1 cellular context compared by ENCODE assay signal in genomic region chr19:48244289-48244688, GRCh38.
TF ChIP-seq lines count a peak whose summit lies in the region.

No MANE protein-coding gene starts in this region.

TF ChIP-seq in H1, 55 proteins besides CTCF, POLR2A, EP300 and RAD21:
- TF ChIP-seq SIRT6 (IDR thresholded peaks at IDR 0.05; ENCODE audit: low read length) (no peak), HDAC6 (IDR thresholded peaks at IDR 0.05; ENCODE audit: low read depth, low read length) (no peak), SIX5 (IDR thresholded peaks at IDR 0.05; ENCODE audit: low read depth, low read length) (no peak), KDM4A (IDR thresholded peaks at IDR 0.05; ENCODE audit: low read depth, low read length, severe bottlenecking) (no peak), CREB1 (IDR thresholded peaks at IDR 0.05) (no peak), CBX5 (IDR thresholded peaks at IDR 0.05; ENCODE audit: low read depth, low read length) (no peak), BRCA1 (IDR thresholded peaks at IDR 0.05; ENCODE audit: low read depth, low read length) (no peak), RXRA (IDR thresholded peaks at IDR 0.05; ENCODE audit: insufficient read depth, low read depth, low read length) (no peak), TAF7 (optimal IDR thresholded peaks at IDR 0.05; ENCODE audit: borderline replicate concordance, low read depth, low read length) (no peak), KDM5A (IDR thresholded peaks at IDR 0.05; ENCODE audit: low read length) (no peak), POU5F1 (IDR thresholded peaks at IDR 0.05; ENCODE audit: low read depth, low read length) (no peak)
- TF ChIP-seq, protein P1, sequence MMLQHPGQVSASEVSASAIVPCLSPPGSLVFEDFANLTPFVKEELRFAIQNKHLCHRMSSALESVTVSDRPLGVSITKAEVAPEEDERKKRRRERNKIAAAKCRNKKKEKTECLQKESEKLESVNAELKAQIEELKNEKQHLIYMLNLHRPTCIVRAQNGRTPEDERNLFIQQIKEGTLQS (IDR thresholded peaks at IDR 0.05; ENCODE audit: insufficient read depth, low read depth, low read length) = no peak
- TF ChIP-seq, protein P2, sequence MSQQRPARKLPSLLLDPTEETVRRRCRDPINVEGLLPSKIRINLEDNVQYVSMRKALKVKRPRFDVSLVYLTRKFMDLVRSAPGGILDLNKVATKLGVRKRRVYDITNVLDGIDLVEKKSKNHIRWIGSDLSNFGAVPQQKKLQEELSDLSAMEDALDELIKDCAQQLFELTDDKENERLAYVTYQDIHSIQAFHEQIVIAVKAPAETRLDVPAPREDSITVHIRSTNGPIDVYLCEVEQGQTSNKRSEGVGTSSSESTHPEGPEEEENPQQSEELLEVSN (IDR thresholded peaks at IDR 0.05) = no peak
TF ChIP-seq in H1: peak in this region for 0.
